ENCODE assay signal across 10 cellular contexts in the genomic region with DNA sequence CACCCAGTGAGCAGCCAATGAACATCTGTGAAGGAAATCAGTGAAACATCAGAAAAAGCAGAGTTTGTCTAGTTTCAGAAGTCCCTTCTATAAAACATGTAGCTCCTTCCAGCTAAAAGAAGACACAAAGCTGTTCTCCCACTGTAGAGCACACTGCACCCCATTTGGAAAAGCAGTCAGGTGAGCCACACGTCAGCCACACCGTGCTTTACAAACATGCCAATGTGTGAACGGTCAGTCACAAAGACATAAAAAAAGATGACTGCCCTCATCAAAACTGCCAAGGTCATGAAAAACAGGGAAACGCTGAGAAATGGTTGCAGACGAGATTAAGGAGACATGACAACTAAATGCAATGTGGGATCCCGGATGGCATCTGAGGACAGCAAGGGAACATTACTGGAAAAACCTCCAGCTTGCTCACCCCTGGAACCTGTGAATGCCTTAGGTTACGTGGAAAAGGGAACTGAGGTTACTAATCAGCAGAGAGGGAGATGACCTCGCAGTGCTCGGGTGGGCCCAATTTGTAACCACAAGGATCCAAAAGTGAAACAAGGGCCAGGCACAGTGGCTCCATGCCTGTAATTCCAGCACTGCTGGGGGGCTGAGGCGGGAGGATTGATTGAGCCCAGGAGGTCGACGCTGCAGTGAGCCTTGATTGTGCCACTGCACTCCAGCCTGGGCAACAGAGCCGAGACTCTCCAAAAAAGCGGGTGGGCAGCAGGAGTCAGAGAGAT. TPM values are rescaled to one million over a fixed set of nuclear protein-coding genes. Genes with fewer than 3 reads are reported as not detected.
DNase-seq lines count a peak whose midpoint lies in the region; ATAC-seq lines count a peak whose summit lies in the region.
"Had no signal": no experiment of that assay in that cellular context is flagged by ENCODE, and none has a peak within 500 bp of the region (broad histone marks: within the 10 kb centered on the region; RNA-seq: fewer than 3 reads in every experiment).

No MANE protein-coding gene starts in this region.

- intact Hi-C loops in activated naive CD4-positive, alpha-beta T cell treated with anti-CD3 and anti-CD28 coated beads for 36 hours (cut with micrococcal nuclease) = no loop called here
- intact Hi-C loops in activated T-helper 1 cell treated with anti-CD3 and anti-CD28 coated beads, Interleukin-12 subunit alpha, Interleukin-12 subunit beta, Interleukin-2, Interleukin-4 antibody, amounts not matched to agents 30 ng/mL and 10 ng/mL and 1 ng/mL, durations not matched to agents 14 hours and 24 hours and 36 hours (cut with micrococcal nuclease) = no loop called here

- H3K9me3 Mint-ChIP-seq in activated naive CD4-positive, alpha-beta T cell treated with anti-CD3 and anti-CD28 coated beads for 36 hours = no peaks in the 10 kb centered on the region
- no peaks in the 10 kb centered on the region for H3K9me3 Mint-ChIP-seq in activated T-helper 1 cell treated with anti-CD3 and anti-CD28 coated beads, Interleukin-12 subunit alpha, Interleukin-12 subunit beta, Interleukin-2, Interleukin-4 antibody, amounts not matched to agents 30 ng/mL and 10 ng/mL and 1 ng/mL, durations not matched to agents 14 hours and 24 hours and 36 hours
- no peaks in the 10 kb centered on the region for H3K9me3 Mint-ChIP-seq in stimulated activated naive CD8-positive, alpha-beta T cell treated with anti-CD3 and anti-CD28 coated beads, Interleukin-15, amount 100 ng/mL, for 72 hours

- H3K36me3 Mint-ChIP-seq in activated naive CD4-positive, alpha-beta T cell treated with anti-CD3 and anti-CD28 coated beads for 36 hours (ENCODE audit: low read depth) = peaks cover 36% of the 10 kb centered on the region
- peaks cover 29% of the 10 kb centered on the region for H3K36me3 Mint-ChIP-seq in activated T-helper 1 cell treated with anti-CD3 and anti-CD28 coated beads, Interleukin-12 subunit alpha, Interleukin-12 subunit beta, Interleukin-2, Interleukin-4 antibody, amounts not matched to agents 30 ng/mL and 10 ng/mL and 1 ng/mL, durations not matched to agents 14 hours and 24 hours and 36 hours (ENCODE audit: low read depth)

- ATAC-seq in stimulated activated naive CD8-positive, alpha-beta T cell treated with anti-CD3 and anti-CD28 coated beads, Interleukin-15, amount 100 ng/mL, for 72 hours = no peak
- no peak for ATAC-seq in GM19452 (IDR thresholded peaks at IDR 0.05; ENCODE audit: unreplicated experiment)
- no peak for ATAC-seq in GM21515 (IDR thresholded peaks at IDR 0.05; ENCODE audit: unreplicated experiment)
- no peak for ATAC-seq in GM19023 (IDR thresholded peaks at IDR 0.05; ENCODE audit: unreplicated experiment)

- CTCF ChIA-PET in activated naive CD4-positive, alpha-beta T cell treated with anti-CD3 and anti-CD28 coated beads for 36 hours (lab: Charles Lee) = interaction anchor here (0.6 to 1.1 kb wide), 2 partner anchors 8 to 47 kb away, joined by 3 read pairs; no protein-coding TSS in a partner anchor

- DNase-seq in activated naive CD4-positive, alpha-beta T cell treated with anti-CD3 and anti-CD28 coated beads for 36 hours = no peak
- no peak for DNase-seq in activated naive CD4-positive, alpha-beta T cell (lab: John Stamatoyannopoulos, UW)
- no peak for DNase-seq in activated T-helper 1 cell treated with anti-CD3 and anti-CD28 coated beads, Interleukin-12 subunit alpha, Interleukin-12 subunit beta, Interleukin-2, Interleukin-4 antibody, amounts not matched to agents 30 ng/mL and 10 ng/mL and 1 ng/mL, durations not matched to agents 14 hours and 24 hours and 36 hours (ENCODE audit: low spot score)
- DNase-seq in kidney tubule cell (ENCODE audit: low spot score) = peak; percentile 32
- DNase-seq in stimulated activated naive CD8-positive, alpha-beta T cell treated with anti-CD3 and anti-CD28 coated beads, Interleukin-15, amount 100 ng/mL, for 72 hours = no peak
- DNase-seq: BE2C, NCI-H1436 had no signal

- peak overlapping the region; percentile 65 for H3K27ac Mint-ChIP-seq in activated naive CD4-positive, alpha-beta T cell treated with anti-CD3 and anti-CD28 coated beads for 36 hours
- H3K27ac Mint-ChIP-seq in activated T-helper 1 cell treated with anti-CD3 and anti-CD28 coated beads, Interleukin-12 subunit alpha, Interleukin-12 subunit beta, Interleukin-2, Interleukin-4 antibody, amounts not matched to agents 30 ng/mL and 10 ng/mL and 1 ng/mL, durations not matched to agents 14 hours and 24 hours and 36 hours = peak overlapping the region; percentile 45
- peak overlapping the region in 1 of 2 donors; percentile 77 for H3K27ac Mint-ChIP-seq in stimulated activated naive CD8-positive, alpha-beta T cell treated with anti-CD3 and anti-CD28 coated beads, Interleukin-15, amount 100 ng/mL, for 72 hours

- no peak overlapping the region for H3K4me3 Mint-ChIP-seq in activated naive CD4-positive, alpha-beta T cell treated with anti-CD3 and anti-CD28 coated beads for 36 hours
- H3K4me3 Mint-ChIP-seq in activated T-helper 1 cell treated with anti-CD3 and anti-CD28 coated beads, Interleukin-12 subunit alpha, Interleukin-12 subunit beta, Interleukin-2, Interleukin-4 antibody, amounts not matched to agents 30 ng/mL and 10 ng/mL and 1 ng/mL, durations not matched to agents 14 hours and 24 hours and 36 hours = peak overlapping the region; percentile 83
- peak overlapping the region; percentile 61 to 63 for H3K4me3 Mint-ChIP-seq in stimulated activated naive CD8-positive, alpha-beta T cell treated with anti-CD3 and anti-CD28 coated beads, Interleukin-15, amount 100 ng/mL, for 72 hours

- peaks cover 92% of the 10 kb centered on the region for H3K4me1 Mint-ChIP-seq in activated naive CD4-positive, alpha-beta T cell treated with anti-CD3 and anti-CD28 coated beads for 36 hours (ENCODE audit: low read depth)
- H3K4me1 Mint-ChIP-seq in activated T-helper 1 cell treated with anti-CD3 and anti-CD28 coated beads, Interleukin-12 subunit alpha, Interleukin-12 subunit beta, Interleukin-2, Interleukin-4 antibody, amounts not matched to agents 30 ng/mL and 10 ng/mL and 1 ng/mL, durations not matched to agents 14 hours and 24 hours and 36 hours (ENCODE audit: low read depth) = peaks cover 84% of the 10 kb centered on the region
- peaks cover 100% of the 10 kb centered on the region for H3K4me1 Mint-ChIP-seq in stimulated activated naive CD8-positive, alpha-beta T cell treated with anti-CD3 and anti-CD28 coated beads, Interleukin-15, amount 100 ng/mL, for 72 hours

- H3K27me3 Mint-ChIP-seq in activated naive CD4-positive, alpha-beta T cell treated with anti-CD3 and anti-CD28 coated beads for 36 hours (ENCODE audit: low read depth) = no peaks in the 10 kb centered on the region
- H3K27me3 Mint-ChIP-seq in activated T-helper 1 cell treated with anti-CD3 and anti-CD28 coated beads, Interleukin-12 subunit alpha, Interleukin-12 subunit beta, Interleukin-2, Interleukin-4 antibody, amounts not matched to agents 30 ng/mL and 10 ng/mL and 1 ng/mL, durations not matched to agents 14 hours and 24 hours and 36 hours (ENCODE audit: insufficient read depth) = no peaks in the 10 kb centered on the region
- no peaks in the 10 kb centered on the region for H3K27me3 Mint-ChIP-seq in stimulated activated naive CD8-positive, alpha-beta T cell treated with anti-CD3 and anti-CD28 coated beads, Interleukin-15, amount 100 ng/mL, for 72 hours

RNA-seq across cellular contexts. Expression of gene ANKRD11, which starts 8.1 kb away (rescaled TPM):
- 100 to 1,000 TPM; 174 to 177 TPM for total RNA-seq in activated naive CD4-positive, alpha-beta T cell treated with anti-CD3 and anti-CD28 coated beads for 36 hours
- total RNA-seq in activated T-helper 1 cell treated with anti-CD3 and anti-CD28 coated beads, Interleukin-12 subunit alpha, Interleukin-12 subunit beta, Interleukin-2, Interleukin-4 antibody, amounts not matched to agents 30 ng/mL and 10 ng/mL and 1 ng/mL, durations not matched to agents 14 hours and 24 hours and 36 hours = 176 and 179 TPM in 2 replicates

RNA-seq across cellular contexts. Expression of gene SPG7, which starts 25.9 kb away (rescaled TPM):
- 10 to 100 TPM; 62.4 to 67.7 TPM for total RNA-seq in activated naive CD4-positive, alpha-beta T cell treated with anti-CD3 and anti-CD28 coated beads for 36 hours
- 106 and 112 TPM in 2 replicates for total RNA-seq in activated T-helper 1 cell treated with anti-CD3 and anti-CD28 coated beads, Interleukin-12 subunit alpha, Interleukin-12 subunit beta, Interleukin-2, Interleukin-4 antibody, amounts not matched to agents 30 ng/mL and 10 ng/mL and 1 ng/mL, durations not matched to agents 14 hours and 24 hours and 36 hours
